1 cellular context compared by ENCODE assay signal in the genomic region with DNA sequence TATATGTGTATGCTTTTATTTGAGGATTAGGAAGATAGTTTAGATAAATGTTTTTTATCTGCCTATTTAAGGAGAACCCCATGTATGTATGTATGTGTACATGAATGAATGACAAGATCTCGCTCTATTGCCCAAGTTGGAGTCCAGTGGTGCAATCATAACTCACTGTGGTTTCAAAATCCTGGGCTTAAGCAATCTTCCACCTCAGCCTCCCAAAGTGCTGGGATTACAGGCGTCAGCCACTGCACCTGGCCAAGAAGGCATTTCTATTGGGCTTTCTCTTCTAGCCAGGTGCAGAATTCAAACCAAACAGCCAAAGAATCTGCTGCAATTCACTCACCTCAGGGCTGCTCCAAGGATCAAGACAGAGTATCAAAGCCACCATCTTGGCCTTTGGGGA.
TF ChIP-seq lines count a peak whose summit lies in the region.

No MANE protein-coding gene starts in this region.

TF ChIP-seq in K562, 482 proteins besides CTCF, POLR2A, EP300 and RAD21:
- peak; percentile 76 for TF ChIP-seq CEBPB (tag; IDR thresholded peaks at IDR 0.05)
- no peak for TF ChIP-seq CEBPG (CRISPR knock-in tag; IDR thresholded peaks at IDR 0.05)
- no peak for TF ChIP-seq CEBPG (tag; conservative IDR thresholded peaks at IDR 0.05 in 1 of 2, IDR thresholded peaks at IDR 0.05 in 1 of 2)
